In the genomic region with DNA sequence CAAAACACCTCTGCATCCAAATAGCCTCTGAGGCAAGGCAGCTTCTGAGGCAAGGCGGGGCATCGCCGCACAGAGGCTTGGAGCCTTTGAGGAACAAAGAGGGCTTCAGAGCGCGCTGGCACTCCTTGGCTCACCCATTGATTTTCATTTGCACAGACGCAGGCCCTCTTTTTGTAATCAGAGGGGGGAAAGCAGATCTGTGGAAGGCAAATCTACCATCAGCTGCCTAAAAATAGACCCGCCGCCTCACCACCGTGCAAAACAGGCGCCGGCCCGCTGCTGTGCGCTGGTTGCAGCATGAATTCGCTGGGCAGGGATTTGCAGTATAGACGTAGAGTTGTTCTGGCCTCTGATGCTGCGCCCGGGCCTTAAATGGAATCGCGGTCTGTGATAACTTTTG, we compare ENCODE assay signal across 18 cellular contexts.
DNase-seq lines count a peak whose midpoint lies in the region; ATAC-seq and TF ChIP-seq lines count a peak whose summit lies in the region.
"Had no signal": no experiment of that assay in that cellular context is flagged by ENCODE, and none has a peak within 500 bp of the region (broad histone marks: within the 10 kb centered on the region; RNA-seq: fewer than 3 reads in every experiment).

No MANE protein-coding gene starts in this region.

- H3K4me1 Mint-ChIP-seq in nephron = peaks cover 36% of the 10 kb centered on the region
- H3K4me1 Mint-ChIP-seq: memory B cell had no signal

- peak overlapping the region in 1 of 3 experiments; percentile 43 for H3K4me3 Mint-ChIP-seq in nephron
- H3K4me3 Mint-ChIP-seq: memory B cell had no signal

- peak overlapping the region in 2 of 3 experiments; percentile 91 to 95 for H3K27ac Mint-ChIP-seq in nephron
- H3K27ac Mint-ChIP-seq: activated naive CD4-positive, alpha-beta T cell treated with anti-CD3 and anti-CD28 coated beads, Interleukin-2, amount 50 U/mL, for 72 hours; memory B cell had no signal

- peak overlapping the region; percentile 67 for H3K4me2 ChIP-seq in SK-N-SH

- H4K20me1 ChIP-seq in SK-N-SH (ENCODE audit: insufficient read depth) = no peaks in the 10 kb centered on the region

- no peak for TF ChIP-seq RAD21 in SK-N-SH (IDR thresholded peaks at IDR 0.05; ENCODE audit: low read length)

- H3F3A ChIP-seq in SK-N-SH (replicated peaks; ENCODE audit: insufficient read depth) = peaks cover 20% of the 10 kb centered on the region

- H3K27ac ChIP-seq in SK-N-SH (ENCODE audit: low read depth in 2 of 2, low read length in 1 of 2) = peak overlapping the region in 1 of 2 experiments; percentile 97; a peak in 2 of 4 replicates
- peak overlapping the region; percentile 79 for H3K27ac ChIP-seq in vagina
- peak overlapping the region in 3 of 8 donors; percentile 54 to 64 (median 61) for H3K27ac ChIP-seq in spleen
- H3K27ac ChIP-seq: 22Rv1, parathyroid adenoma had no signal

- ATAC-seq in SK-N-SH treated with all-trans-retinoic acid at 6 μM for 48 hours = no peak
- no peak for ATAC-seq in GM18519 (IDR thresholded peaks at IDR 0.05; ENCODE audit: low FRiP score, unreplicated experiment)
- ATAC-seq in HG02642 (IDR thresholded peaks at IDR 0.05; ENCODE audit: poor library complexity, unreplicated experiment) = no peak
- ATAC-seq: activated naive CD4-positive, alpha-beta T cell treated with anti-CD3 and anti-CD28 coated beads, Interleukin-2, amount 50 U/mL, for 72 hours; GM12878 had no signal

- TF ChIP-seq CTCF in SK-N-SH (IDR thresholded peaks at IDR 0.05) (no peak), nephron (IDR thresholded peaks at IDR 0.05; ENCODE audit: unreplicated experiment in 3 of 3) (no peak), vagina (IDR thresholded peaks at IDR 0.05) (no peak), spleen (IDR thresholded peaks at IDR 0.05 in 8 of 11, conservative IDR thresholded peaks at IDR 0.05 in 3 of 11) (no peak)

- H2AFZ ChIP-seq in SK-N-SH (ENCODE audit: low read depth) = peak overlapping the region; percentile 84; the same call in 1 of the 2 replicates
- H2AFZ ChIP-seq: parathyroid adenoma had no signal

- no peak for TF ChIP-seq EP300 in SK-N-SH (IDR thresholded peaks at IDR 0.05; ENCODE audit: borderline replicate concordance in 1 of 2, low read depth in 1 of 2, low read length in 1 of 2)

- DNase-seq in SK-N-SH (no peak), foreskin melanocyte (peak; percentile 25), vagina (ENCODE audit: extremely low spot score in 2 of 2) (no peak), spleen (no peak)
- DNase-seq: activated CD4-positive, alpha-beta T cell treated with anti-CD3 and anti-CD28 coated beads for 1 hour; activated CD8-positive, alpha-beta memory T cell treated with anti-CD3 and anti-CD28 coated beads, Interleukin-2, amount 50 U/mL, for 48 hours; NCI-H187 treated with DMSO at 0.1 percent for 48 hours; NCI-H524; thyroid gland had no signal

- no peaks in the 10 kb centered on the region for H3K79me2 ChIP-seq in SK-N-SH (ENCODE audit: insufficient read depth)
- H3K79me2 ChIP-seq: parathyroid adenoma had no signal

- peaks cover 0 to 11% of the 10 kb centered on the region in 2 experiments; a peak in 2 of 4 replicates for H3K4me1 ChIP-seq in SK-N-SH (ENCODE audit: control insufficient read depth in 1 of 2, insufficient read depth in 2 of 2, low read depth in 1 of 2, low read length in 1 of 2)
- peaks cover 15% of the 10 kb centered on the region for H3K4me1 ChIP-seq in vagina
- no peaks in the 10 kb centered on the region for H3K4me1 ChIP-seq in spleen
- H3K4me1 ChIP-seq: parathyroid adenoma had no signal

- TF ChIP-seq POLR2A in vagina (IDR thresholded peaks at IDR 0.05) (no peak), spleen (IDR thresholded peaks at IDR 0.05) (no peak)

- H3K9me3 Mint-ChIP-seq in nephron = peaks cover 4% of the 10 kb centered on the region
- H3K9me3 Mint-ChIP-seq: memory B cell had no signal

- peak overlapping the region; percentile 60; the same call in 1 of the 2 replicates for H3K9ac ChIP-seq in SK-N-SH
- H3K9ac ChIP-seq: parathyroid adenoma had no signal

- H3K27me3 Mint-ChIP-seq in nephron (ENCODE audit: low read depth) = peaks cover 4% of the 10 kb centered on the region

- no peaks in the 10 kb centered on the region for H3K9me2 ChIP-seq in SK-N-SH

- H3K27me3 ChIP-seq in SK-N-SH (ENCODE audit: insufficient read depth) = no peaks in the 10 kb centered on the region
- H3K27me3 ChIP-seq in vagina = no peaks in the 10 kb centered on the region
- no peaks in the 10 kb centered on the region for H3K27me3 ChIP-seq in spleen (replicated peaks in 1 of 7)
- H3K27me3 ChIP-seq: thyroid gland had no signal

- intact Hi-C loops in vagina (cut with DNase I) (no loop called here), spleen (cut with DNase I; ENCODE audit: low total_unique reads) (no loop called here)

- H3K36me3 Mint-ChIP-seq in nephron (ENCODE audit: low read depth) = no peaks in the 10 kb centered on the region
- H3K36me3 Mint-ChIP-seq: memory B cell had no signal

- CTCF ChIA-PET in SK-N-SH (lab: Yijun Ruan, JAX) = no interaction called here

- H3K36me3 ChIP-seq in SK-N-SH (replicated peaks in 1 of 2; ENCODE audit: control insufficient read depth in 1 of 2, insufficient read depth in 2 of 2, low read length in 1 of 2) = no peaks in the 10 kb centered on the region
- H3K36me3 ChIP-seq in vagina = no peaks in the 10 kb centered on the region
- H3K36me3 ChIP-seq in spleen = no peaks in the 10 kb centered on the region
- H3K36me3 ChIP-seq: thyroid gland had no signal

- no peak overlapping the region for H3K4me3 ChIP-seq in SK-N-SH (ENCODE audit: low read depth in 2 of 2, low read length in 1 of 2)
- no peak overlapping the region for H3K4me3 ChIP-seq in vagina
- no peak overlapping the region for H3K4me3 ChIP-seq in spleen
- H3K4me3 ChIP-seq: GM12878, thyroid gland had no signal

- no peaks in the 10 kb centered on the region for H3K9me3 ChIP-seq in SK-N-SH
- no peaks in the 10 kb centered on the region for H3K9me3 ChIP-seq in vagina
- no peaks in the 10 kb centered on the region for H3K9me3 ChIP-seq in spleen
- H3K9me3 ChIP-seq: thyroid gland had no signal

- POLR2A ChIA-PET in SK-N-SH (lab: Yijun Ruan, JAX) = no interaction called here

- 97% methylated on average over 19 of the region's 19 CpGs for WGBS in SK-N-SH (ENCODE audit: low lambda C conversion rate)
- 91 to 95% (median 93%) methylated on average over 19 of the region's 19 CpGs for WGBS in spleen, 5 donors

TF ChIP-seq in SK-N-SH, 30 proteins besides CTCF, POLR2A, EP300 and RAD21 (continues in another document):
- TF ChIP-seq GABPA (IDR thresholded peaks at IDR 0.05; ENCODE audit: low read depth) = no peak
- no peak for TF ChIP-seq NFIC (IDR thresholded peaks at IDR 0.05; ENCODE audit: borderline replicate concordance)
- no peak for TF ChIP-seq SIN3A (IDR thresholded peaks at IDR 0.05; ENCODE audit: borderline replicate concordance, low read depth, low read length)
- TF ChIP-seq FOSL2 (IDR thresholded peaks at IDR 0.05; ENCODE audit: borderline replicate concordance, low read depth) = no peak
- TF ChIP-seq ELF1 (IDR thresholded peaks at IDR 0.05) = no peak
- TF ChIP-seq EZH2phosphoT487 (IDR thresholded peaks at IDR 0.05; ENCODE audit: borderline replicate concordance, low read depth) = no peak
- no peak for TF ChIP-seq TCF12 (IDR thresholded peaks at IDR 0.05)
- no peak for TF ChIP-seq YY1 (IDR thresholded peaks at IDR 0.05; ENCODE audit: low read depth)
- TF ChIP-seq NRF1 (IDR thresholded peaks at IDR 0.05; ENCODE audit: low read depth, low read length) = no peak
- TF ChIP-seq RXRA (IDR thresholded peaks at IDR 0.05; ENCODE audit: borderline replicate concordance, low read depth) = no peak

TF ChIP-seq in SK-N-SH treated with all-trans-retinoic acid at 6 μM for 48 hours, 23 proteins besides CTCF, POLR2A, EP300 and RAD21 (continues in another document):
- no peak for TF ChIP-seq ZNF70 (CRISPR knock-in tag; IDR thresholded peaks at IDR 0.05)
- no peak for TF ChIP-seq OSR1 (CRISPR knock-in tag; IDR thresholded peaks at IDR 0.05)
- TF ChIP-seq, protein P1, sequence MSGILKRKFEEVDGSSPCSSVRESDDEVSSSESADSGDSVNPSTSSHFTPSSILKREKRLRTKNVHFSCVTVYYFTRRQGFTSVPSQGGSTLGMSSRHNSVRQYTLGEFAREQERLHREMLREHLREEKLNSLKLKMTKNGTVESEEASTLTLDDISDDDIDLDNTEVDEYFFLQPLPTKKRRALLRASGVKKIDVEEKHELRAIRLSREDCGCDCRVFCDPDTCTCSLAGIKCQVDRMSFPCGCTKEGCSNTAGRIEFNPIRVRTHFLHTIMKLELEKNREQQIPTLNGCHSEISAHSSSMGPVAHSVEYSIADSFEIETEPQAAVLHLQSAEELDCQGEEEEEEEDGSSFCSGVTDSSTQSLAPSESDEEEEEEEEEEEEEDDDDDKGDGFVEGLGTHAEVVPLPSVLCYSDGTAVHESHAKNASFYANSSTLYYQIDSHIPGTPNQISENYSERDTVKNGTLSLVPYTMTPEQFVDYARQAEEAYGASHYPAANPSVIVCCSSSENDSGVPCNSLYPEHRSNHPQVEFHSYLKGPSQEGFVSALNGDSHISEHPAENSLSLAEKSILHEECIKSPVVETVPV (CRISPR knock-in tag; IDR thresholded peaks at IDR 0.05) = no peak
- TF ChIP-seq, protein P2, sequence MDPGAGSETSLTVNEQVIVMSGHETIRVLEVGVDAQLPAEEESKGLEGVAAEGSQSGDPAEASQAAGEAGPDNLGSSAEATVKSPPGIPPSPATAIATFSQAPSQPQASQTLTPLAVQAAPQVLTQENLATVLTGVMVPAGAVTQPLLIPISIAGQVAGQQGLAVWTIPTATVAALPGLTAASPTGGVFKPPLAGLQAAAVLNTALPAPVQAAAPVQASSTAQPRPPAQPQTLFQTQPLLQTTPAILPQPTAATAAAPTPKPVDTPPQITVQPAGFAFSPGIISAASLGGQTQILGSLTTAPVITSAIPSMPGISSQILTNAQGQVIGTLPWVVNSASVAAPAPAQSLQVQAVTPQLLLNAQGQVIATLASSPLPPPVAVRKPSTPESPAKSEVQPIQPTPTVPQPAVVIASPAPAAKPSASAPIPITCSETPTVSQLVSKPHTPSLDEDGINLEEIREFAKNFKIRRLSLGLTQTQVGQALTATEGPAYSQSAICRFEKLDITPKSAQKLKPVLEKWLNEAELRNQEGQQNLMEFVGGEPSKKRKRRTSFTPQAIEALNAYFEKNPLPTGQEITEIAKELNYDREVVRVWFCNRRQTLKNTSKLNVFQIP (CRISPR knock-in tag; IDR thresholded peaks at IDR 0.05; ENCODE audit: borderline replicate concordance, low read depth) = no peak
- no peak for TF ChIP-seq ESRRG (CRISPR knock-in tag; IDR thresholded peaks at IDR 0.05)
- TF ChIP-seq CSDC2 (CRISPR knock-in tag; IDR thresholded peaks at IDR 0.05) = no peak
- TF ChIP-seq ZC3H10 (CRISPR knock-in tag; IDR thresholded peaks at IDR 0.05) = no peak
- TF ChIP-seq PPARA (CRISPR knock-in tag; IDR thresholded peaks at IDR 0.05; ENCODE audit: borderline replicate concordance) = no peak
- no peak for TF ChIP-seq ZNF565 (CRISPR knock-in tag; conservative IDR thresholded peaks at IDR 0.05; ENCODE audit: low read depth)
